23 cellular contexts compared by ENCODE assay signal in genomic region chr6:33373950-33374349, GRCh38. TPM values are rescaled to one million over a fixed set of nuclear protein-coding genes. Genes with fewer than 3 reads are reported as not detected.
A peak's percentile ranks its signal among the peaks of the same experiment; 100 is the strongest.
DNase-seq lines count a peak whose midpoint lies in the region; ATAC-seq and TF ChIP-seq lines count a peak whose summit lies in the region.
"Had no signal": no experiment of that assay in that cellular context is flagged by ENCODE, and none has a peak within 500 bp of the region (broad histone marks: within the 10 kb centered on the region; RNA-seq: fewer than 3 reads in every experiment).

No MANE protein-coding gene starts in this region.

- no peak for TF ChIP-seq POLR2A in breast epithelium (IDR thresholded peaks at IDR 0.05)

- H3K4me3 Mint-ChIP-seq in naive thymus-derived CD8-positive, alpha-beta T cell: no peak overlapping the region
- H3K4me3 Mint-ChIP-seq in type B pancreatic cell: no peak overlapping the region
- H3K4me3 Mint-ChIP-seq: activated naive CD4-positive, alpha-beta T cell treated with anti-CD3 and anti-CD28 coated beads, Interleukin-2, amount 10 ng/mL, durations not matched to agents 7 days and 5 days; GM23338; T-helper 2 cell treated with Interferon-gamma antibody and Interleukin-4, amounts not matched to agents 5 μg/mL and 100 μg/mL, for 36 hours had no signal

- no peak for TF ChIP-seq CTCF in RWPE1 (conservative IDR thresholded peaks at IDR 0.05; ENCODE audit: low read depth)
- no peak for TF ChIP-seq CTCF in breast epithelium (IDR thresholded peaks at IDR 0.05)
- no peak for TF ChIP-seq CTCF in type B pancreatic cell (conservative IDR thresholded peaks at IDR 0.05)

- H3K36me3 ChIP-seq in breast epithelium: no peaks in the 10 kb centered on the region
- H3K36me3 ChIP-seq: BE2C, right lobe of liver had no signal

- H3K9me3 Mint-ChIP-seq in naive thymus-derived CD8-positive, alpha-beta T cell: no peaks in the 10 kb centered on the region
- H3K9me3 Mint-ChIP-seq in type B pancreatic cell: no peaks in the 10 kb centered on the region
- H3K9me3 Mint-ChIP-seq: activated naive CD4-positive, alpha-beta T cell treated with anti-CD3 and anti-CD28 coated beads, Interleukin-2, amount 10 ng/mL, durations not matched to agents 7 days and 5 days; GM23338; T-helper 2 cell treated with Interferon-gamma antibody and Interleukin-4, amounts not matched to agents 5 μg/mL and 100 μg/mL, for 36 hours had no signal

- H3K27me3 Mint-ChIP-seq in naive thymus-derived CD8-positive, alpha-beta T cell: no peaks in the 10 kb centered on the region
- H3K27me3 Mint-ChIP-seq in type B pancreatic cell: no peaks in the 10 kb centered on the region

- intact Hi-C loops in breast epithelium (cut with DNase I; ENCODE audit: low total_unique reads): no loop called here
- intact Hi-C loops in cardiac septum (cut with DNase I): no loop called here

- peak overlapping the region in 7 of 10 donors; percentile 15 to 80 (median 69) for H3K27ac Mint-ChIP-seq in naive thymus-derived CD8-positive, alpha-beta T cell
- peak overlapping the region; percentile 70 for H3K27ac Mint-ChIP-seq in type B pancreatic cell
- H3K27ac Mint-ChIP-seq: activated naive CD4-positive, alpha-beta T cell treated with anti-CD3 and anti-CD28 coated beads, Interleukin-2, amount 10 ng/mL, durations not matched to agents 7 days and 5 days; T-helper 2 cell treated with Interferon-gamma antibody and Interleukin-4, amounts not matched to agents 5 μg/mL and 100 μg/mL, for 36 hours had no signal

- peaks cover 0 to 10% of the 10 kb centered on the region in 2 donors for H3K4me1 ChIP-seq in breast epithelium
- H3K4me1 ChIP-seq: BE2C had no signal

- DNase-seq in RWPE1 (ENCODE audit: low spot score): no peak
- no peak for DNase-seq in breast epithelium (ENCODE audit: low spot score in 2 of 2)
- DNase-seq in naive thymus-derived CD8-positive, alpha-beta T cell: peak in 1 of 10 donors; percentile 9
- no peak for DNase-seq in type B pancreatic cell (ENCODE audit: extremely low spot score, unreplicated experiment)
- no peak for DNase-seq in activated CD4-positive, CD25-positive, alpha-beta regulatory T cell (lab: John Stamatoyannopoulos, UW)
- no peak for DNase-seq in cardiac septum (ENCODE audit: low spot score)
- no peak for DNase-seq in activated effector memory CD4-positive, alpha-beta T cell treated with Interleukin-2 at 50 U/mL for 16 hours
- DNase-seq: activated naive CD4-positive, alpha-beta T cell treated with anti-CD3 and anti-CD28 coated beads, Interleukin-2, amount 10 ng/mL, durations not matched to agents 7 days and 5 days; activated T-cell treated with anti-CD3 and anti-CD28 coated beads for 4 hours; BE2C; body of pancreas; dermis blood vessel endothelial cell; DMS 273 treated with DMSO at 0.1 percent for 48 hours; head of caudate nucleus; mesendoderm; MM.1S; NCI-H2029; NCI-H524 treated with DMSO at 0.1 percent for 48 hours; right lobe of liver had no signal

- H3K36me3 Mint-ChIP-seq in naive thymus-derived CD8-positive, alpha-beta T cell: no peaks in the 10 kb centered on the region
- no peaks in the 10 kb centered on the region for H3K36me3 Mint-ChIP-seq in type B pancreatic cell
- H3K36me3 Mint-ChIP-seq: activated naive CD4-positive, alpha-beta T cell treated with anti-CD3 and anti-CD28 coated beads, Interleukin-2, amount 10 ng/mL, durations not matched to agents 7 days and 5 days had no signal

- peaks cover 3 to 22% (median 11%) of the 10 kb centered on the region in 4 donors for H3K4me1 Mint-ChIP-seq in naive thymus-derived CD8-positive, alpha-beta T cell
- H3K4me1 Mint-ChIP-seq in type B pancreatic cell (ENCODE audit: unreplicated experiment): peaks cover 21% of the 10 kb centered on the region

- ATAC-seq in naive thymus-derived CD8-positive, alpha-beta T cell: no peak
- ATAC-seq in HG03442 (IDR thresholded peaks at IDR 0.05; ENCODE audit: unreplicated experiment): no peak
- ATAC-seq: body of pancreas, HepG2 had no signal

- no peaks in the 10 kb centered on the region for H3K27me3 ChIP-seq in breast epithelium
- H3K27me3 ChIP-seq: BE2C, body of pancreas, right lobe of liver had no signal

- no peaks in the 10 kb centered on the region for H3K9me3 ChIP-seq in breast epithelium
- H3K9me3 ChIP-seq: BE2C, body of pancreas, right lobe of liver had no signal

- CTCF ChIA-PET in RWPE1 (lab: Yijun Ruan, JAX): interaction anchor here (1.4 kb wide), 1 partner anchor 17 kb away, joined by 5 read pairs; no protein-coding TSS in a partner anchor

- H3K27ac ChIP-seq in RWPE1 (peak overlapping the region; percentile 44), breast epithelium (peak overlapping the region; percentile 77 to 83)

- no peak overlapping the region for H3K4me3 ChIP-seq in breast epithelium
- H3K4me3 ChIP-seq: body of pancreas, GM23338, right lobe of liver had no signal

- POLR2A ChIA-PET in RWPE1 (lab: Yijun Ruan, JAX; ENCODE audit: low non-redundant PET): no interaction called here
- POLR2A ChIA-PET in naive thymus-derived CD8-positive, alpha-beta T cell (lab: Charles Lee): interaction anchor here (0.6 kb wide), 1 partner anchor 11 kb away, joined by 3 read pairs; no protein-coding TSS in a partner anchor

RNA-seq across cellular contexts. Expression of gene KIFC1, which starts 17.7 kb away (rescaled TPM):
- total RNA-seq in breast epithelium (1 to 10 TPM; 2.0 to 3.8 (median 3.2) TPM), type B pancreatic cell (ENCODE audit: low replicate concordance) (28.0 and 67.7 TPM in 2 replicates), cardiac septum (0.24 TPM)
- 1 to 10 TPM in 1 of 2 experiments, under 1 TPM in 1; 0.60 to 1.2 TPM for total RNA-seq in naive thymus-derived CD8-positive, alpha-beta T cell
- polyA plus RNA-seq in naive thymus-derived CD8-positive, alpha-beta T cell: under 1 TPM in 2 of 3 donors, not detected in 1; 0.26 to 0.46 TPM

RNA-seq across cellular contexts. Expression of gene PHF1, which starts 36.9 kb away (rescaled TPM):
- total RNA-seq in breast epithelium: 10 to 100 TPM; 72.8 to 82.8 (median 77.3) TPM
- total RNA-seq in naive thymus-derived CD8-positive, alpha-beta T cell: 100 to 1,000 TPM; 213 to 223 TPM
- polyA plus RNA-seq in naive thymus-derived CD8-positive, alpha-beta T cell: 10 to 100 TPM; 44.3 to 71.4 (median 45.3) TPM
- total RNA-seq in type B pancreatic cell (ENCODE audit: low replicate concordance): 23.8 and 49.6 TPM in 2 replicates
- 74.8 TPM for total RNA-seq in cardiac septum

RNA-seq across cellular contexts. Expression of gene CUTA, which starts 44.0 kb away (rescaled TPM):
- 100 to 1,000 TPM in 2 of 3 donors, 10 to 100 TPM in 1; 81.3 to 123 (median 111) TPM for total RNA-seq in breast epithelium
- total RNA-seq in naive thymus-derived CD8-positive, alpha-beta T cell: 100 to 1,000 TPM; 198 to 201 TPM
- polyA plus RNA-seq in naive thymus-derived CD8-positive, alpha-beta T cell: 100 to 1,000 TPM; 338 to 441 (median 385) TPM
- 212 and 278 TPM in 2 replicates for total RNA-seq in type B pancreatic cell (ENCODE audit: low replicate concordance)
- 94.6 TPM for total RNA-seq in cardiac septum

RNA-seq across cellular contexts. Expression of gene SYNGAP1, which starts 45.9 kb away (rescaled TPM):
- 10 to 100 TPM in 2 of 3 donors, 1 to 10 TPM in 1; 6.1 to 12.5 (median 10.7) TPM for total RNA-seq in breast epithelium
- total RNA-seq in naive thymus-derived CD8-positive, alpha-beta T cell: 10 to 100 TPM; 57.0 to 66.6 TPM
- 1 to 10 TPM in 2 of 3 donors, under 1 TPM in 1; 0.38 to 1.9 (median 1.4) TPM for polyA plus RNA-seq in naive thymus-derived CD8-positive, alpha-beta T cell
- 18.4 and 74.1 TPM in 2 replicates for total RNA-seq in type B pancreatic cell (ENCODE audit: low replicate concordance)
- 9.0 TPM for total RNA-seq in cardiac septum

RNA-seq across cellular contexts. Expression of gene DAXX, which starts 51.2 kb away (rescaled TPM):
- total RNA-seq in breast epithelium: 10 to 100 TPM; 39.0 to 56.3 (median 39.8) TPM
- total RNA-seq in naive thymus-derived CD8-positive, alpha-beta T cell: 10 to 100 TPM; 88.0 to 88.1 TPM
- 100 to 1,000 TPM in 1 of 3 donors, 10 to 100 TPM in 2; 77.5 to 132 (median 86.5) TPM for polyA plus RNA-seq in naive thymus-derived CD8-positive, alpha-beta T cell
- total RNA-seq in type B pancreatic cell (ENCODE audit: low replicate concordance): 43.6 and 47.0 TPM in 2 replicates
- 19.8 TPM for total RNA-seq in cardiac septum
